In genomic region chr20:61857884-61858283, GRCh38 we compare ENCODE assay signal across 25 cellular contexts.
"Had no signal": no experiment of that assay in that cellular context is flagged by ENCODE, and none has a peak within 500 bp of the region (broad histone marks: within the 10 kb centered on the region; RNA-seq: fewer than 3 reads in every experiment).

No MANE protein-coding gene starts in this region.

- H2AFZ ChIP-seq: hepatocyte had no signal

- H3K27me3 Mint-ChIP-seq: naive B cell had no signal

- H3K4me2 ChIP-seq: hepatocyte had no signal

- H3K27ac ChIP-seq: coronary artery, dorsolateral prefrontal cortex, esophagus muscularis mucosa, foreskin keratinocyte, gastroesophageal sphincter, heart left ventricle, hepatocyte, left lung, lower lobe of right lung had no signal

- H3K36me3 Mint-ChIP-seq: immature natural killer cell, mesothelial cell of epicardium, naive B cell had no signal

- H3K4me3 Mint-ChIP-seq: immature natural killer cell, mesothelial cell of epicardium, naive B cell had no signal

- H3K79me2 ChIP-seq: hepatocyte had no signal

- H3K27ac Mint-ChIP-seq: immature natural killer cell, mesothelial cell of epicardium, naive B cell had no signal

- ATAC-seq: foreskin keratinocyte, gastroesophageal sphincter, heart left ventricle, left cardiac atrium, left lung, left ventricle myocardium superior, lower lobe of right lung, mucosa of descending colon had no signal

- H3K36me3 ChIP-seq: esophagus muscularis mucosa, gastroesophageal sphincter, heart left ventricle, left lung, lower lobe of right lung had no signal

- H3K9me3 Mint-ChIP-seq: immature natural killer cell, mesothelial cell of epicardium had no signal

- H3K4me3 ChIP-seq: coronary artery, dorsolateral prefrontal cortex, esophagus muscularis mucosa, gastroesophageal sphincter, heart left ventricle, hepatocyte, left lung, lower lobe of right lung, mucosa of descending colon had no signal

- DNase-seq: dermis blood vessel endothelial cell; dorsolateral prefrontal cortex; effector CD4-positive, alpha-beta T cell; effector memory CD4-positive, alpha-beta T cell; foreskin keratinocyte; heart left ventricle; hypothalamus; immature natural killer cell; left cardiac atrium; left ventricle myocardium superior; lower lobe of right lung; mesenchymal stem cell; naive B cell had no signal

- FAIRE-seq: colon, endothelial cell of umbilical vein, frontal cortex, islet of Langerhans, keratinocyte had no signal

- H3K4me1 Mint-ChIP-seq: mesothelial cell of epicardium, naive B cell had no signal

- H3K4me1 ChIP-seq: esophagus muscularis mucosa, foreskin keratinocyte, gastroesophageal sphincter, heart left ventricle, left lung, lower lobe of right lung had no signal

- H3K9me3 ChIP-seq: heart left ventricle, lower lobe of right lung, mucosa of descending colon had no signal

- H3K27me3 ChIP-seq: dorsolateral prefrontal cortex, hepatocyte had no signal
